Comparison of ENCODE assay signal across 8 cellular contexts in the genomic region with DNA sequence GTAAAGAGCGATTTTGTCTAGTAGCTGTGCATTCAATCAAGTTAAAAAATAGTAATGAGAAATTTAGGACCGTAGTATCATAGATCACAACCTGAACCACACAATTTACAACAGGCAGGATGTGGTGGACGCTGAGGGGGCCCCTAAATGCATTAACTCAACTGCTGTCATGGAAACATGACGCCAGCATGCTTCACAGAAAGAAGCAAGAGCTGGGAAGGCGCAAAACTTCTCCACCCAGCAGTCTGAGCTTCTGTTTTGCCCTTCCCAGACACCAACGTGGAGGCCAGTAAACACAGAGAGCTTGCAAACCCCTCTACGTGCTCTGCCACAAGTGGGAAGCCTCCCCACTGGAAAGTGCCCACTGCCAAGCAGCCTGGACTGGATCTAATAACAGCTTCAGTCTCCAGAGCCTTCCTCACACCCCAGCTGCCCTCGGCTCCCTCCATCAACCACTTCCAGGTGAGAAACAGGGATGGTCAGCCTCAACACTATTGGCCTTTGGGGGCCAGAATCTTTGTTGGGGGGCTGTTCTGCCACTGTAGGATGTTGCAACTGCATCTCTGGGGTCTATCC.
A peak's percentile ranks its signal among the peaks of the same experiment; 100 is the strongest.
DNase-seq lines count a peak whose midpoint lies in the region; ATAC-seq and TF ChIP-seq lines count a peak whose summit lies in the region.

No MANE protein-coding gene starts in this region.

- TF ChIP-seq CTCF in neural cell (IDR thresholded peaks at IDR 0.05; ENCODE audit: poor library complexity, severe bottlenecking) (no peak), vagina (IDR thresholded peaks at IDR 0.05) (no peak), PC-3 (conservative IDR thresholded peaks at IDR 0.05; ENCODE audit: low read depth, low read length) (no peak)

- no peak for TF ChIP-seq POLR2A in vagina (IDR thresholded peaks at IDR 0.05)

- CTCF ChIA-PET in PC-3 (lab: Charles Lee) = no interaction called here

- no peak overlapping the region for H3K4me2 ChIP-seq in neural cell (ENCODE audit: low read length)
- H3K4me2 ChIP-seq in PC-3 (ENCODE audit: low read length) = no peak overlapping the region

- intact Hi-C loops in vagina (cut with DNase I) = no loop called here
- intact Hi-C loops in posterior vena cava (cut with DNase I) = no loop called here
- intact Hi-C loops in PC-3 (cut with micrococcal nuclease) = no loop called here

- H3K4me1 ChIP-seq in vagina (peaks cover 21% of the 10 kb centered on the region), PC-3 (ENCODE audit: insufficient read depth, low read length) (peaks cover 33% of the 10 kb centered on the region)

- POLR2A ChIA-PET in PC-3 (lab: Charles Lee; ENCODE audit: unreplicated experiment) = no interaction called here

- H3K4me3 ChIP-seq in neural cell (ENCODE audit: low read length) (peak overlapping the region; percentile 13), vagina (no peak overlapping the region), PC-3 (ENCODE audit: low read length) (no peak overlapping the region)

- H3K36me3 ChIP-seq in neural cell (ENCODE audit: insufficient read depth, low read length) (no peaks in the 10 kb centered on the region), vagina (no peaks in the 10 kb centered on the region), PC-3 (ENCODE audit: low read depth, low read length) (no peaks in the 10 kb centered on the region)

- BruUV-seq in PC-3 (replicated peaks; lab: Mats Ljungman, UMichigan) = no TSS peak

- no peaks in the 10 kb centered on the region for H3K27me3 ChIP-seq in neural cell (ENCODE audit: insufficient read depth, low read depth, low read length)
- no peaks in the 10 kb centered on the region for H3K27me3 ChIP-seq in vagina
- H3K27me3 ChIP-seq in PC-3 (ENCODE audit: low read length) = no peaks in the 10 kb centered on the region

- H3K27ac ChIP-seq in neural cell (ENCODE audit: low read length) (no peak overlapping the region), vagina (no peak overlapping the region), PC-3 (ENCODE audit: low read length) (no peak overlapping the region)

- no peak for TF ChIP-seq EP300 in neural cell (conservative IDR thresholded peaks at IDR 0.05; ENCODE audit: poor library complexity, severe bottlenecking)

- H2AFZ ChIP-seq in neural cell (ENCODE audit: low read depth, low read length) (no peak overlapping the region), PC-3 (ENCODE audit: low read length) (no peak overlapping the region)

- no peaks in the 10 kb centered on the region for H4K20me1 ChIP-seq in neural cell (ENCODE audit: insufficient read depth)
- H4K20me1 ChIP-seq in PC-3 (ENCODE audit: low read length) = no peaks in the 10 kb centered on the region

- H3K79me2 ChIP-seq in neural cell (replicated peaks; ENCODE audit: insufficient read depth, low read length) (no peaks in the 10 kb centered on the region), PC-3 (ENCODE audit: low read length) (no peaks in the 10 kb centered on the region)

- ATAC-seq in GM18907 (IDR thresholded peaks at IDR 0.05; ENCODE audit: unreplicated experiment) (peak; percentile 86), HG03571 (IDR thresholded peaks at IDR 0.05; ENCODE audit: unreplicated experiment) (peak; percentile 70), PC-3 (no peak)

- H3K9me3 ChIP-seq in neural cell (ENCODE audit: low read length) (no peaks in the 10 kb centered on the region), vagina (no peaks in the 10 kb centered on the region), PC-3 (ENCODE audit: low read length) (no peaks in the 10 kb centered on the region)

- H3K9me2 ChIP-seq in neural cell (ENCODE audit: insufficient read depth, low read length) (no peaks in the 10 kb centered on the region), PC-3 (replicated peaks; ENCODE audit: low read length) (no peaks in the 10 kb centered on the region)

- no peak for TF ChIP-seq RAD21 in neural cell (conservative IDR thresholded peaks at IDR 0.05)

- DNase-seq in activated CD8-positive, alpha-beta memory T cell treated with anti-CD3 and anti-CD28 coated beads, Interleukin-2, amount 50 U/mL, for 48 hours = peak; percentile 74
- DNase-seq in vagina (ENCODE audit: extremely low spot score in 2 of 2) = no peak
- DNase-seq in posterior vena cava (ENCODE audit: low spot score) = no peak
- no peak for DNase-seq in kidney tubule cell (ENCODE audit: low spot score)
- DNase-seq in PC-3 = no peak

- H3F3A ChIP-seq in neural cell (ENCODE audit: insufficient read depth, low read length, poor library complexity, severe bottlenecking) = no peaks in the 10 kb centered on the region
- no peaks in the 10 kb centered on the region for H3F3A ChIP-seq in PC-3 (ENCODE audit: low read length, unreplicated experiment)

- no peak overlapping the region for H3K9ac ChIP-seq in neural cell (ENCODE audit: low read length)
- no peak overlapping the region for H3K9ac ChIP-seq in PC-3 (ENCODE audit: low read length)

TF ChIP-seq in neural cell, 6 proteins besides CTCF, POLR2A, EP300 and RAD21:
- TF ChIP-seq MXI1 (conservative IDR thresholded peaks at IDR 0.05; ENCODE audit: poor library complexity, severe bottlenecking) = no peak
- TF ChIP-seq SMC3 (conservative IDR thresholded peaks at IDR 0.05; ENCODE audit: poor library complexity) = no peak
- no peak for TF ChIP-seq POLR2AphosphoS5 (IDR thresholded peaks at IDR 0.05)
- no peak for TF ChIP-seq TAF1 (IDR thresholded peaks at IDR 0.05; ENCODE audit: low read depth)
- TF ChIP-seq, protein P1, sequence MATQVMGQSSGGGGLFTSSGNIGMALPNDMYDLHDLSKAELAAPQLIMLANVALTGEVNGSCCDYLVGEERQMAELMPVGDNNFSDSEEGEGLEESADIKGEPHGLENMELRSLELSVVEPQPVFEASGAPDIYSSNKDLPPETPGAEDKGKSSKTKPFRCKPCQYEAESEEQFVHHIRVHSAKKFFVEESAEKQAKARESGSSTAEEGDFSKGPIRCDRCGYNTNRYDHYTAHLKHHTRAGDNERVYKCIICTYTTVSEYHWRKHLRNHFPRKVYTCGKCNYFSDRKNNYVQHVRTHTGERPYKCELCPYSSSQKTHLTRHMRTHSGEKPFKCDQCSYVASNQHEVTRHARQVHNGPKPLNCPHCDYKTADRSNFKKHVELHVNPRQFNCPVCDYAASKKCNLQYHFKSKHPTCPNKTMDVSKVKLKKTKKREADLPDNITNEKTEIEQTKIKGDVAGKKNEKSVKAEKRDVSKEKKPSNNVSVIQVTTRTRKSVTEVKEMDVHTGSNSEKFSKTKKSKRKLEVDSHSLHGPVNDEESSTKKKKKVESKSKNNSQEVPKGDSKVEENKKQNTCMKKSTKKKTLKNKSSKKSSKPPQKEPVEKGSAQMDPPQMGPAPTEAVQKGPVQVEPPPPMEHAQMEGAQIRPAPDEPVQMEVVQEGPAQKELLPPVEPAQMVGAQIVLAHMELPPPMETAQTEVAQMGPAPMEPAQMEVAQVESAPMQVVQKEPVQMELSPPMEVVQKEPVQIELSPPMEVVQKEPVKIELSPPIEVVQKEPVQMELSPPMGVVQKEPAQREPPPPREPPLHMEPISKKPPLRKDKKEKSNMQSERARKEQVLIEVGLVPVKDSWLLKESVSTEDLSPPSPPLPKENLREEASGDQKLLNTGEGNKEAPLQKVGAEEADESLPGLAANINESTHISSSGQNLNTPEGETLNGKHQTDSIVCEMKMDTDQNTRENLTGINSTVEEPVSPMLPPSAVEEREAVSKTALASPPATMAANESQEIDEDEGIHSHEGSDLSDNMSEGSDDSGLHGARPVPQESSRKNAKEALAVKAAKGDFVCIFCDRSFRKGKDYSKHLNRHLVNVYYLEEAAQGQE (IDR thresholded peaks at IDR 0.05; ENCODE audit: borderline replicate concordance) = no peak
- no peak for TF ChIP-seq EZH2 (IDR thresholded peaks at IDR 0.05; ENCODE audit: borderline replicate concordance, insufficient read depth, low read length, poor library complexity, severe bottlenecking)
